Comparison of ENCODE assay signal across 15 cellular contexts in genomic region chr22:29411551-29412211, GRCh38. TPM values are rescaled to one million over a fixed set of nuclear protein-coding genes. Genes with fewer than 3 reads are reported as not detected.
A peak's percentile ranks its signal among the peaks of the same experiment; 100 is the strongest.
DNase-seq lines count a peak whose midpoint lies in the region; ATAC-seq and TF ChIP-seq lines count a peak whose summit lies in the region.
"Not testable (repeated sequence)": the region's sequence is repeated elsewhere in the genome, so short reads cannot be mapped to it uniquely, and the experiment has no call there.
"Had no signal": no experiment of that assay in that cellular context is flagged by ENCODE, and none has a peak within 500 bp of the region (broad histone marks: within the 10 kb centered on the region; RNA-seq: fewer than 3 reads in every experiment).

No MANE protein-coding gene starts in this region.

- DNase-seq in GM12864 (ENCODE audit: low read depth) (peak; percentile 57), MV-4-11 (lab: John Stamatoyannopoulos, UW) (peak; percentile 59), memory B cell (ENCODE audit: low spot score in 2 of 2) (peak in 1 of 2 donors; percentile 39)
- not testable (repeated sequence) for DNase-seq in activated B cell treated with CpG ODN at 0.5 μM for 24 hours

- ATAC-seq in GM19035 (IDR thresholded peaks at IDR 0.05; ENCODE audit: unreplicated experiment) (peak; percentile 49), GM21825 (IDR thresholded peaks at IDR 0.05; ENCODE audit: unreplicated experiment) (peak; percentile 51), HG03135 (IDR thresholded peaks at IDR 0.05; ENCODE audit: unreplicated experiment) (peak; percentile 58), activated B cell treated with CpG ODN at 0.5 μM for 24 hours (ENCODE audit: low read depth) (peak; percentile 77), memory B cell (ENCODE audit: low read depth) (peak; percentile 86)

- intact Hi-C loops in activated B cell treated with CpG ODN at 0.5 μM for 24 hours (cut with micrococcal nuclease) = not testable (repeated sequence)

- H3K36me3 Mint-ChIP-seq in activated B cell treated with CpG ODN at 0.5 μM for 24 hours (ENCODE audit: low read depth); memory B cell: not testable (repeated sequence)

- not testable (repeated sequence) for TF ChIP-seq CTCF in GM12864 (IDR thresholded peaks at IDR 0.05; ENCODE audit: low read depth, low read length, missing control alignments); activated B cell treated with CpG ODN at 0.5 μM for 24 hours (IDR thresholded peaks at IDR 0.05)

- POLR2A ChIA-PET in activated B cell treated with CpG ODN at 0.5 μM for 24 hours (lab: Charles Lee) = interaction anchor here (0.6 to 0.9 kb wide), 2 partner anchors 26 to 142 kb away, joined by 3 to 4 read pairs; partner anchors contain the start of gene THOC5

- H3K4me1 Mint-ChIP-seq in activated B cell treated with CpG ODN at 0.5 μM for 24 hours (peaks cover 43% of the 10 kb centered on the region), memory B cell (peaks cover 23% of the 10 kb centered on the region)

- H3K27me3 Mint-ChIP-seq in activated B cell treated with CpG ODN at 0.5 μM for 24 hours, memory B cell: not testable (repeated sequence)

- CTCF ChIA-PET in activated B cell treated with CpG ODN at 0.5 μM for 24 hours (lab: Charles Lee) = interaction anchor here (0.6 kb wide), 1 partner anchor 215 kb away, joined by 5 read pairs; no protein-coding TSS in a partner anchor

- peak overlapping the region; percentile 62 for H3K4me3 Mint-ChIP-seq in activated B cell treated with CpG ODN at 0.5 μM for 24 hours
- H3K4me3 Mint-ChIP-seq in memory B cell = peak overlapping the region; percentile 76

- H3K27ac Mint-ChIP-seq in activated B cell treated with CpG ODN at 0.5 μM for 24 hours = peak overlapping the region; percentile 83
- H3K27ac Mint-ChIP-seq in memory B cell = peak overlapping the region; percentile 63

- H3K9me3 Mint-ChIP-seq in activated B cell treated with CpG ODN at 0.5 μM for 24 hours, memory B cell: not testable (repeated sequence)

- H3K4me3 ChIP-seq in GM12864 (ENCODE audit: low read depth, low read length) = not testable (repeated sequence)

RNA-seq across cellular contexts. Expression of gene AP1B1, which starts 23.3 kb away (rescaled TPM):
- total RNA-seq in activated B cell treated with CpG ODN at 0.5 μM for 24 hours = 120 and 132 TPM in 2 replicates

RNA-seq across cellular contexts. Expression of gene RFPL1, which starts 26.7 kb away (rescaled TPM):
- total RNA-seq in activated B cell treated with CpG ODN at 0.5 μM for 24 hours = not detected in 2 replicates
- total RNA-seq: activated naive CD4-positive, alpha-beta T cell treated with anti-CD3 and anti-CD28 coated beads, Interleukin-2, amount 50 U/mL, for 72 hours; activated T-helper 17 cell treated with anti-CD3 and anti-CD28 coated beads, Interleukin-2, amount 50 U/mL, for 72 hours; astrocyte; H9; heart left ventricle; skeletal muscle tissue; temporal lobe; vagina had no signal
